In the genomic region with DNA sequence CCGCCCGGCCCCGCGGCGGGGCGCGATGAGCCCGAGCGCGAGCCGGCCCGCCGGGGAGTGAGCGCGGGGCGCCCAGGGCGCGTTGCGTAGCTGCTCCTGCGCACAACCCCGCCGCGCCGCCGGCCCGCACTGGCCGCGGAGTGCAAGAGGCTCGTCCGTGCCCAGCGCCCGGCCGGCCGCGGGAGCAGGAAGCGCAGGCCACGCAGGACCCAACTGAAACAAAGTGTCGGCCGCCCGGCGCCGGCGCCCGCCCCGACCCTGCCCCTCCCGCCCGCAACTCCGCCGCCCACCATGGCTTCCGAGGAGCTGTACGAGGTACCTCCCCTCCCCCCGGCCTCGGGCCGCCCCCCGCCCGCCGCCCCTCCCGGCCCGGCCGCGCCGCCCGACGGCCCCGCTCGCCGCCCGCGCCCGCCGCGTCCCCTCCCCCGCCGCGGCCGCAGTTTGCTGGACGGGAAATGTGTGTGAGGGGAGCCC, we compare ENCODE assay signal across 8 cellular contexts. TPM values are rescaled to one million over a fixed set of nuclear protein-coding genes. Genes with fewer than 3 reads are reported as not detected.
A peak's percentile ranks its signal among the peaks of the same experiment; 100 is the strongest.
DNase-seq lines count a peak whose midpoint lies in the region; ATAC-seq and TF ChIP-seq lines count a peak whose summit lies in the region.

No MANE protein-coding gene starts in this region.

- TF ChIP-seq CTCF in heart left ventricle (IDR thresholded peaks at IDR 0.05): no peak
- no peak for TF ChIP-seq CTCF in sigmoid colon (IDR thresholded peaks at IDR 0.05)

- ATAC-seq in HG03565 (IDR thresholded peaks at IDR 0.05; ENCODE audit: unreplicated experiment): peak; percentile 18
- ATAC-seq in heart left ventricle: peak in 3 of 4 donors; percentile 5 to 7 (median 6)

- TF ChIP-seq EP300 in sigmoid colon (IDR thresholded peaks at IDR 0.05): no peak

- intact Hi-C loops in heart left ventricle (cut with DNase I): loop anchor here in 9 of 10 donors (1.0 to 10.0 kb wide), 15 partner anchors 128 to 462 kb away; a partner anchor contains a TSS
- intact Hi-C loops in sigmoid colon (cut with DNase I): loop anchor here (2.0 to 10.0 kb wide), 7 partner anchors 158 to 752 kb away; a partner anchor contains a TSS

- peak; percentile 72 for DNase-seq in COLO668 (lab: John Stamatoyannopoulos, UW; ENCODE audit: unreplicated experiment)
- peak; percentile 33 for DNase-seq in GM19240 (ENCODE audit: insufficient read length, low spot score)
- DNase-seq in activated CD4-positive, alpha-beta T cell treated with anti-CD3 and anti-CD28 coated beads, Interleukin-2, amount 50 U/mL, for 48 hours: peak; percentile 36 to 40
- DNase-seq in heart left ventricle: peak in 2 of 5 donors; percentile 49 to 84
- peak; percentile 75 for DNase-seq in sigmoid colon
- DNase-seq in inferior parietal cortex (ENCODE audit: extremely low spot score): no peak
- DNase-seq in effector CD8-positive, alpha-beta T cell (lab: John Stamatoyannopoulos, UW): no peak

- H3K9me3 ChIP-seq in heart left ventricle (peaks cover 0 to 7% (median 0%) of the 10 kb centered on the region in 12 donors), sigmoid colon (peaks cover 0 to 2% (median 0%) of the 10 kb centered on the region in 4 donors)

- WGBS in heart left ventricle, 4 donors: 0 to 1% (median 0%) methylated on average over 14 to 77 of the region's 77 CpGs; no CpG with 5 or more reads in 1 of the 4 donors
- 0 to 1% methylated on average over 77 of the region's 77 CpGs for WGBS in sigmoid colon, 2 donors

- H3K36me3 ChIP-seq in heart left ventricle: no peaks in the 10 kb centered on the region
- H3K36me3 ChIP-seq in sigmoid colon: no peaks in the 10 kb centered on the region

- H3K4me3 ChIP-seq in heart left ventricle (peak overlapping the region; percentile 40 to 91 (median 73)), sigmoid colon (peak overlapping the region; percentile 64 to 79 (median 72))

- H3K27me3 ChIP-seq in heart left ventricle (no peaks in the 10 kb centered on the region), sigmoid colon (no peaks in the 10 kb centered on the region)

- TF ChIP-seq POLR2A in heart left ventricle (IDR thresholded peaks at IDR 0.05) (no peak), sigmoid colon (IDR thresholded peaks at IDR 0.05) (no peak)

- H3K27ac ChIP-seq in heart left ventricle: peak overlapping the region in 11 of 12 donors; percentile 59 to 90 (median 79)
- peak overlapping the region; percentile 76 to 88 (median 84) for H3K27ac ChIP-seq in sigmoid colon

- H3K4me1 ChIP-seq in heart left ventricle (peaks cover 0 to 40% (median 23%) of the 10 kb centered on the region in 12 donors), sigmoid colon (peaks cover 0 to 30% (median 26%) of the 10 kb centered on the region in 4 donors)

RNA-seq across cellular contexts. Expression of a gene that starts 0.3 kb away (rescaled TPM):
- 10 to 100 TPM; 14.6 to 45.2 (median 31.4) TPM for total RNA-seq in heart left ventricle
- 10 to 100 TPM in 1 of 2 donors, 1 to 10 TPM in 1; 4.3 to 19.5 TPM for polyA plus RNA-seq in heart left ventricle
- total RNA-seq in sigmoid colon: 10 to 100 TPM; 37.9 to 82.8 (median 56.5) TPM
- polyA plus RNA-seq in sigmoid colon: 10 to 100 TPM; 14.2 to 16.2 (median 14.8) TPM

Comparison
In these comparisons a context has a peak if more than half of its experiments do, and no peak if none do; other contexts are left out.
1. DNase-seq: peak in COLO668 (single experiment), GM19240 (single experiment), activated CD4-positive, alpha-beta T cell treated with anti-CD3 and anti-CD28 coated beads, Interleukin-2, amount 50 U/mL, for 48 hours (2 of 2) and sigmoid colon (single experiment); none in inferior parietal cortex (single experiment) and effector CD8-positive, alpha-beta T cell (single experiment).